In the genomic region with DNA sequence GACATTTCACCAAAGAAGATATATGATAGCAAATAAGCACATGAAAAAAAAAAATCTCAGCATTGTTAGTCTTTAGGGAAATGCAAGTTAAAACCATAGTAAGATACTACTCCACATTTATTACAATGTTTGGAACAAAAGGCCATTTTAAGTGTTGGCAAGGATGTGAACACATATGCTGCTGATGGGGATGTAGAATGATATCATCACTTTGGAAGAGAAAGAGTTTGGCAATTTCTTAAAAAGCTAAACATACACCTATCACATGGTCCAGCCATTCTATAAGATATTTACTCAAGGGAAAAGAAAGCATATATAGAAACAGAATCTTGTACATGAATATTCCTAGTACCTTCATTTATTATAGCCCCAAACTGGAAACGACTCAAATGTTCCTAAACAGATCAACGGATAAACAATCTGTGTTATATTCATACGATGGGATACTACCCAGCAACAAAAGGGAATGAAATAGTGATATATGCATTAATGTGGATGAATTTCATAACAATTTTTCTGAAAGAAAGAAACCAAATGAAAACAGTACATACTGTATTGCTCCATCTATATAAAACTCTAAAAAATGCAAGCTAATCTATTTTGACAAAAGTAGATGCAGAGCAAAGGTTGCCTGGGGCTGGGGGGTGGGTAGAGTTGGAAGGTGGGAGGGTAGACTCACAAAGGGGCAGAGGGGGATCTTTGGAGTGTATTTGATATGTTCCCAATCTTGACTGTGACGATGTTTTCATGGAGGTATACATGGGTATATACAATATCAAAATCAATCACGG, we compare ENCODE assay signal across 24 cellular contexts. TPM values are rescaled to one million over a fixed set of nuclear protein-coding genes. Genes with fewer than 3 reads are reported as not detected.
"Had no signal": no experiment of that assay in that cellular context is flagged by ENCODE, and none has a peak within 500 bp of the region (broad histone marks: within the 10 kb centered on the region; RNA-seq: fewer than 3 reads in every experiment).

No MANE protein-coding gene starts in this region.

- H3K36me3 ChIP-seq: ascending aorta, brain microvascular endothelial cell, lower lobe of right lung, neural progenitor cell, uterus had no signal

- H3K27ac ChIP-seq: brain microvascular endothelial cell, neural progenitor cell had no signal

- ATAC-seq: naive thymus-derived CD8-positive, alpha-beta T cell; stimulated activated effector memory CD8-positive, alpha-beta T cell treated with anti-CD3 and anti-CD28 coated beads, Interleukin-12 subunit alpha, Interleukin-12 subunit beta, amount 100 ng/mL, for 72 hours; WTC11 had no signal

- H3K27me3 ChIP-seq: ascending aorta, brain microvascular endothelial cell, uterus had no signal

- H3K4me3 Mint-ChIP-seq: activated naive CD4-positive, alpha-beta T cell treated with anti-CD3 and anti-CD28 coated beads for 36 hours; activated naive CD8-positive, alpha-beta T cell treated with anti-CD3 and anti-CD28 coated beads for 36 hours; immature natural killer cell; naive thymus-derived CD8-positive, alpha-beta T cell; neural progenitor cell; stimulated activated effector memory CD8-positive, alpha-beta T cell treated with anti-CD3 and anti-CD28 coated beads, Interleukin-12 subunit alpha, Interleukin-12 subunit beta, amount 100 ng/mL, for 72 hours; stimulated activated naive CD8-positive, alpha-beta T cell treated with anti-CD3 and anti-CD28 coated beads, Interleukin-15, Interleukin-2, amounts not matched to agents 100 ng/mL and 50 ng/mL, for 24 hours; type B pancreatic cell; WTC11 had no signal

- H3K36me3 Mint-ChIP-seq: activated naive CD8-positive, alpha-beta T cell treated with anti-CD3 and anti-CD28 coated beads for 36 hours; immature natural killer cell; naive thymus-derived CD8-positive, alpha-beta T cell; neural progenitor cell; stimulated activated effector memory CD8-positive, alpha-beta T cell treated with anti-CD3 and anti-CD28 coated beads, Interleukin-12 subunit alpha, Interleukin-12 subunit beta, amount 100 ng/mL, for 72 hours; type B pancreatic cell; WTC11 had no signal

- H3K9me3 Mint-ChIP-seq: activated naive CD4-positive, alpha-beta T cell treated with anti-CD3 and anti-CD28 coated beads for 36 hours; activated naive CD8-positive, alpha-beta T cell treated with anti-CD3 and anti-CD28 coated beads for 36 hours; naive thymus-derived CD8-positive, alpha-beta T cell; neural progenitor cell; stimulated activated effector memory CD8-positive, alpha-beta T cell treated with anti-CD3 and anti-CD28 coated beads, Interleukin-12 subunit alpha, Interleukin-12 subunit beta, amount 100 ng/mL, for 72 hours; stimulated activated naive CD8-positive, alpha-beta T cell treated with anti-CD3 and anti-CD28 coated beads, Interleukin-15, Interleukin-2, amounts not matched to agents 100 ng/mL and 50 ng/mL, for 24 hours; type B pancreatic cell; WTC11 had no signal

- H2AFZ ChIP-seq: neural progenitor cell had no signal

- H3K9ac ChIP-seq: neural progenitor cell had no signal

- H3K4me3 ChIP-seq: ascending aorta, lower lobe of right lung, neural progenitor cell, skin epidermis, uterus had no signal

- H3K4me2 ChIP-seq: neural progenitor cell had no signal

- H3K27me3 Mint-ChIP-seq: activated naive CD8-positive, alpha-beta T cell treated with anti-CD3 and anti-CD28 coated beads for 36 hours had no signal

- H3K4me1 ChIP-seq: neural progenitor cell had no signal

- H3K9me3 ChIP-seq: ascending aorta, lower lobe of right lung, uterus had no signal

- DNase-seq: activated CD4-positive, alpha-beta T cell treated with anti-CD3 and anti-CD28 coated beads for 1 hour; activated CD4-positive, alpha-beta T cell treated with anti-CD3 and anti-CD28 coated beads, Interleukin-2, amount 50 U/mL, for 1 hour; activated CD8-positive, alpha-beta memory T cell treated with anti-CD3 and anti-CD28 coated beads for 24 hours; activated effector memory CD4-positive, alpha-beta T cell treated with anti-CD3 and anti-CD28 coated beads, Interleukin-2, amount 50 U/mL, for 16 hours; activated naive CD4-positive, alpha-beta T cell treated with anti-CD3 and anti-CD28 coated beads for 36 hours; activated naive CD8-positive, alpha-beta T cell treated with anti-CD3 and anti-CD28 coated beads for 36 hours; caudate nucleus; hypothalamus; immature natural killer cell; mesenchymal stem cell; naive thymus-derived CD8-positive, alpha-beta T cell; stimulated activated CD4-positive, alpha-beta T cell treated with anti-CD3 and anti-CD28 coated beads, Interleukin-12 subunit alpha, Interleukin-12 subunit beta, amount 100 ng/mL, for 4 hours; stimulated activated CD4-positive, alpha-beta T cell treated with anti-CD3 and anti-CD28 coated beads, Interleukin-4, amount 100 ng/mL, for 1 hour; T-helper 2 cell had no signal

- H3K4me1 Mint-ChIP-seq: activated naive CD8-positive, alpha-beta T cell treated with anti-CD3 and anti-CD28 coated beads for 36 hours; immature natural killer cell; naive thymus-derived CD8-positive, alpha-beta T cell; neural progenitor cell; stimulated activated effector memory CD8-positive, alpha-beta T cell treated with anti-CD3 and anti-CD28 coated beads, Interleukin-12 subunit alpha, Interleukin-12 subunit beta, amount 100 ng/mL, for 72 hours; WTC11 had no signal

- H3K27ac Mint-ChIP-seq: activated naive CD4-positive, alpha-beta T cell treated with anti-CD3 and anti-CD28 coated beads for 36 hours; activated naive CD8-positive, alpha-beta T cell treated with anti-CD3 and anti-CD28 coated beads for 36 hours; immature natural killer cell; naive thymus-derived CD8-positive, alpha-beta T cell; neural progenitor cell; stimulated activated effector memory CD8-positive, alpha-beta T cell treated with anti-CD3 and anti-CD28 coated beads, Interleukin-12 subunit alpha, Interleukin-12 subunit beta, amount 100 ng/mL, for 72 hours; stimulated activated naive CD8-positive, alpha-beta T cell treated with anti-CD3 and anti-CD28 coated beads, Interleukin-15, Interleukin-2, amounts not matched to agents 100 ng/mL and 50 ng/mL, for 24 hours; type B pancreatic cell; WTC11 had no signal

RNA-seq across cellular contexts. Expression of gene TGFBI, which starts 58.2 kb away (rescaled TPM):
- total RNA-seq: activated naive CD4-positive, alpha-beta T cell treated with anti-CD3 and anti-CD28 coated beads for 36 hours; activated naive CD8-positive, alpha-beta T cell treated with anti-CD3 and anti-CD28 coated beads for 36 hours had no signal
